Comparison of ENCODE assay signal across 23 cellular contexts in genomic region chr18:67428805-67429204, GRCh38.
A peak's percentile ranks its signal among the peaks of the same experiment; 100 is the strongest.
DNase-seq lines count a peak whose midpoint lies in the region; ATAC-seq and TF ChIP-seq lines count a peak whose summit lies in the region.
"Had no signal": no experiment of that assay in that cellular context is flagged by ENCODE, and none has a peak within 500 bp of the region (broad histone marks: within the 10 kb centered on the region; RNA-seq: fewer than 3 reads in every experiment).

No MANE protein-coding gene starts in this region.

- no peak overlapping the region for H3K27ac Mint-ChIP-seq in neural progenitor cell
- H3K27ac Mint-ChIP-seq: activated T-helper 17 cell treated with anti-CD3 and anti-CD28 coated beads, Interleukin-2, amount 50 U/mL, for 72 hours; CD4-positive, alpha-beta T cell; nephron; progenitor cell of endocrine pancreas had no signal

- no peaks in the 10 kb centered on the region for H3K9me2 ChIP-seq in PC-3 (replicated peaks; ENCODE audit: low read length)

- H3K27me3 ChIP-seq in PC-3 (ENCODE audit: low read length) (no peaks in the 10 kb centered on the region), neural progenitor cell (no peaks in the 10 kb centered on the region), prostate gland (replicated peaks; ENCODE audit: insufficient read depth) (no peaks in the 10 kb centered on the region)

- no peaks in the 10 kb centered on the region for H4K20me1 ChIP-seq in PC-3 (ENCODE audit: low read length)
- H4K20me1 ChIP-seq in neural progenitor cell (ENCODE audit: low read depth) = no peaks in the 10 kb centered on the region

- no peaks in the 10 kb centered on the region for H3K36me3 Mint-ChIP-seq in neural progenitor cell

- H3K4me3 Mint-ChIP-seq in neural progenitor cell = no peak overlapping the region
- H3K4me3 Mint-ChIP-seq: activated T-helper 17 cell treated with anti-CD3 and anti-CD28 coated beads, Interleukin-2, amount 50 U/mL, for 72 hours; CD4-positive, alpha-beta T cell; central memory CD8-positive, alpha-beta T cell; nephron had no signal

- H3K79me2 ChIP-seq in PC-3 (ENCODE audit: low read length) (no peaks in the 10 kb centered on the region), neural progenitor cell (ENCODE audit: low read depth) (no peaks in the 10 kb centered on the region)

- H3K27ac ChIP-seq in PC-3 (ENCODE audit: low read length) (peak overlapping the region; percentile 56), neural progenitor cell (no peak overlapping the region), prostate gland (no peak overlapping the region)
- H3K27ac ChIP-seq: A549, thoracic aorta had no signal

- BruUV-seq in PC-3 (replicated peaks; lab: Mats Ljungman, UMichigan) = no TSS peak

- H3K4me1 ChIP-seq in PC-3 (ENCODE audit: insufficient read depth, low read length) = peaks cover 28% of the 10 kb centered on the region
- no peaks in the 10 kb centered on the region for H3K4me1 ChIP-seq in neural progenitor cell
- no peaks in the 10 kb centered on the region for H3K4me1 ChIP-seq in prostate gland (replicated peaks)

- TF ChIP-seq CTCF in AG09319 (IDR thresholded peaks at IDR 0.05; ENCODE audit: low read depth, low read length) = no peak
- no peak for TF ChIP-seq CTCF in PC-3 (conservative IDR thresholded peaks at IDR 0.05; ENCODE audit: low read depth, low read length)
- TF ChIP-seq CTCF in choroid plexus epithelial cell (conservative IDR thresholded peaks at IDR 0.05; ENCODE audit: low read depth, low read length) = no peak
- TF ChIP-seq CTCF in neural progenitor cell (IDR thresholded peaks at IDR 0.05) = no peak
- no peak for TF ChIP-seq CTCF in prostate gland (IDR thresholded peaks at IDR 0.05)

- H3K9ac ChIP-seq in PC-3 (ENCODE audit: low read length) (no peak overlapping the region), neural progenitor cell (no peak overlapping the region)

- peak; percentile 72 for ATAC-seq in PC-3
- ATAC-seq in HG03159 (IDR thresholded peaks at IDR 0.05; ENCODE audit: unreplicated experiment) = no peak
- ATAC-seq: A549; activated T-helper 17 cell treated with anti-CD3 and anti-CD28 coated beads, Interleukin-2, amount 50 U/mL, for 72 hours had no signal

- no peaks in the 10 kb centered on the region for H3K36me3 ChIP-seq in PC-3 (ENCODE audit: low read depth, low read length)
- no peaks in the 10 kb centered on the region for H3K36me3 ChIP-seq in neural progenitor cell
- H3K36me3 ChIP-seq in prostate gland = no peaks in the 10 kb centered on the region
- H3K36me3 ChIP-seq: thoracic aorta had no signal

- no peaks in the 10 kb centered on the region for H3K9me3 Mint-ChIP-seq in neural progenitor cell
- H3K9me3 Mint-ChIP-seq: CD4-positive, alpha-beta T cell; central memory CD8-positive, alpha-beta T cell; nephron had no signal

- CTCF ChIA-PET in PC-3 (lab: Charles Lee) = no interaction called here

- H3F3A ChIP-seq in PC-3 (ENCODE audit: low read length, unreplicated experiment) (peaks cover 4% of the 10 kb centered on the region), neural progenitor cell (ENCODE audit: low read depth) (no peaks in the 10 kb centered on the region)

- TF ChIP-seq POLR2A in prostate gland (IDR thresholded peaks at IDR 0.05) = no peak

- no peaks in the 10 kb centered on the region for H3K27me3 Mint-ChIP-seq in neural progenitor cell (ENCODE audit: insufficient read depth, low read depth)
- H3K27me3 Mint-ChIP-seq: activated T-helper 17 cell treated with anti-CD3 and anti-CD28 coated beads, Interleukin-2, amount 50 U/mL, for 72 hours; central memory CD8-positive, alpha-beta T cell; progenitor cell of endocrine pancreas had no signal

- no peaks in the 10 kb centered on the region for H3K9me3 ChIP-seq in PC-3 (ENCODE audit: low read length)
- no peaks in the 10 kb centered on the region for H3K9me3 ChIP-seq in neural progenitor cell (ENCODE audit: low read depth)
- no peaks in the 10 kb centered on the region for H3K9me3 ChIP-seq in prostate gland
- H3K9me3 ChIP-seq: A549, thoracic aorta had no signal

- no peaks in the 10 kb centered on the region for H3K4me1 Mint-ChIP-seq in neural progenitor cell
- H3K4me1 Mint-ChIP-seq: activated T-helper 17 cell treated with anti-CD3 and anti-CD28 coated beads, Interleukin-2, amount 50 U/mL, for 72 hours; central memory CD8-positive, alpha-beta T cell; nephron had no signal

- no peak overlapping the region; the same call in 1 of the 2 replicates for H3K4me3 ChIP-seq in PC-3 (ENCODE audit: low read length)
- H3K4me3 ChIP-seq in choroid plexus epithelial cell (ENCODE audit: low read depth, low read length) = no peak overlapping the region
- H3K4me3 ChIP-seq in neural progenitor cell = no peak overlapping the region
- H3K4me3 ChIP-seq in prostate gland = no peak overlapping the region
- H3K4me3 ChIP-seq: A549, thoracic aorta had no signal

- H2AFZ ChIP-seq in PC-3 (ENCODE audit: low read length) (no peak overlapping the region), neural progenitor cell (replicated peaks) (no peak overlapping the region)

- intact Hi-C loops in PC-3 (cut with micrococcal nuclease) (loop anchor here (2.0 to 5.0 kb wide), 2 partner anchors 68 to 117 kb away; no protein-coding TSS in a partner anchor), prostate gland (cut with DNase I) (no loop called here)

- 33% methylated on average over 2 of the region's 2 CpGs for WGBS in prostate gland

- POLR2A ChIA-PET in PC-3 (lab: Charles Lee; ENCODE audit: unreplicated experiment) = no interaction called here

- DNase-seq in AG09319 (ENCODE audit: extremely low read depth, low read depth) (peak; percentile 69), PC-3 (peak; percentile 84), choroid plexus epithelial cell (ENCODE audit: low read depth) (peak; percentile 43), iris pigment epithelial cell (ENCODE audit: low read depth) (peak; percentile 69), neural progenitor cell (ENCODE audit: low spot score) (no peak), prostate gland (ENCODE audit: low spot score) (no peak), NCI-H2227 treated with DMSO at 0.1 percent for 48 hours (lab: John Stamatoyannopoulos, UW) (no peak)
- DNase-seq: activated CD4-positive, CD25-positive, alpha-beta regulatory T cell treated with anti-CD3 and anti-CD28 coated beads, Interleukin-2, amount 50 U/mL, for 72 hours; CD4-positive, alpha-beta T cell; DMS53; effector memory CD4-positive, alpha-beta T cell; foreskin melanocyte; NCI-H2029 treated with DMSO at 0.1 percent for 48 hours; NCI-H526; SHP77 treated with DMSO at 0.1 percent for 48 hours; stimulated activated CD8-positive, alpha-beta memory T cell treated with anti-CD3 and anti-CD28 coated beads, Interleukin-4, amount 100 ng/mL, for 48 hours had no signal

- H3K4me2 ChIP-seq in PC-3 (ENCODE audit: low read length) = peak overlapping the region; percentile 43
- H3K4me2 ChIP-seq in neural progenitor cell = no peak overlapping the region
- H3K4me2 ChIP-seq: A549 had no signal

Comparison
In these comparisons a context has a peak if more than half of its experiments do, and no peak if none do; other contexts are left out.
1. DNase-seq: peak in AG09319 (single experiment), PC-3 (single experiment), choroid plexus epithelial cell (single experiment) and iris pigment epithelial cell (single experiment); none in neural progenitor cell (single experiment), prostate gland (single experiment) and NCI-H2227 treated with DMSO at 0.1 percent for 48 hours (single experiment).